Comparison of ENCODE assay signal across 8 cellular contexts in genomic region chr14:85531594-85532391, GRCh38. TPM values are rescaled to one million over a fixed set of nuclear protein-coding genes. Genes with fewer than 3 reads are reported as not detected.
DNase-seq lines count a peak whose midpoint lies in the region; ATAC-seq and TF ChIP-seq lines count a peak whose summit lies in the region.

No MANE protein-coding gene starts in this region.

- H3K36me3 ChIP-seq in left lung (no peaks in the 10 kb centered on the region), subcutaneous abdominal adipose tissue (ENCODE audit: control insufficient read depth in 5 of 5, insufficient read depth in 5 of 5, low read length in 5 of 5) (no peaks in the 10 kb centered on the region)

- no peaks in the 10 kb centered on the region for H3K27me3 Mint-ChIP-seq in Calu3 (ENCODE audit: unreplicated experiment)

- no peaks in the 10 kb centered on the region for H3K36me3 Mint-ChIP-seq in Calu3 (ENCODE audit: insufficient read depth, unreplicated experiment)

- H3K27ac ChIP-seq in dorsolateral prefrontal cortex, result peak overlapping the region in 58 of 59 donors; percentile 24 to 96 (median 86)
- peak overlapping the region; percentile 30 to 68 for H3K27ac ChIP-seq in left lung
- peak overlapping the region; percentile 62 for H3K27ac ChIP-seq in subcutaneous abdominal adipose tissue (ENCODE audit: low read depth, low read length)

- DNase-seq in EH (ENCODE audit: low read depth), result peak; percentile 79
- DNase-seq in NCI-H524 (lab: John Stamatoyannopoulos, UW), result peak; percentile 89
- DNase-seq in dorsolateral prefrontal cortex, result peak in 9 of 10 donors; percentile 9 to 81 (median 68)
- DNase-seq in left lung, result peak; percentile 72 to 80
- no peak for DNase-seq in NCI-H1436 treated with DMSO at 0.1 percent for 48 hours (lab: John Stamatoyannopoulos, UW)
- DNase-seq in NCI-H1092 (lab: John Stamatoyannopoulos, UW), result no peak
- no peak for DNase-seq in Calu3

- peak; percentile 40 for ATAC-seq in left lung

- TF ChIP-seq CTCF in dorsolateral prefrontal cortex (IDR thresholded peaks at IDR 0.05 in 54 of 56, conservative IDR thresholded peaks at IDR 0.05 in 2 of 56; ENCODE audit: low read depth in 1 of 56, partially characterized antibody in 56 of 56), result peak in 9 of 56 donors; percentile 7 to 26 (median 19)
- TF ChIP-seq CTCF in left lung (IDR thresholded peaks at IDR 0.05), result peak in 1 of 2 donors; percentile 13
- TF ChIP-seq CTCF in Calu3 (IDR thresholded peaks at IDR 0.05; ENCODE audit: unreplicated experiment), result no peak

- H3K27me3 ChIP-seq in dorsolateral prefrontal cortex (peaks cover 0 to 63% (median 19%) of the 10 kb centered on the region in 45 donors), left lung (peaks cover 66 to 95% of the 10 kb centered on the region in 2 donors), subcutaneous abdominal adipose tissue (ENCODE audit: control insufficient read depth in 5 of 5, insufficient read depth in 4 of 5, low read length in 5 of 5) (peaks cover 0 to 19% (median 5%) of the 10 kb centered on the region in 5 donors)

- no TSS peak for BruUV-seq in Calu3 (replicated peaks; lab: Mats Ljungman, UMichigan)

- CTCF ChIA-PET in Calu3 (lab: Charles Lee), result no interaction called here

- H3K4me1 Mint-ChIP-seq in Calu3 (ENCODE audit: low read depth, unreplicated experiment), result no peaks in the 10 kb centered on the region

- peaks cover 7 to 52% of the 10 kb centered on the region in 2 donors for H3K4me1 ChIP-seq in left lung
- peaks cover 10 to 75% (median 73%) of the 10 kb centered on the region in 5 donors for H3K4me1 ChIP-seq in subcutaneous abdominal adipose tissue (ENCODE audit: control insufficient read depth in 5 of 5, insufficient read depth in 5 of 5, low read length in 5 of 5)

- no peak overlapping the region for H3K27ac Mint-ChIP-seq in Calu3 (ENCODE audit: unreplicated experiment)

- H3K4me3 Mint-ChIP-seq in Calu3 (ENCODE audit: low read depth, unreplicated experiment), result no peak overlapping the region

- peaks cover 7% of the 10 kb centered on the region for H3K9me3 Mint-ChIP-seq in Calu3 (ENCODE audit: low read depth, unreplicated experiment)

- H3K9me3 ChIP-seq in left lung (no peaks in the 10 kb centered on the region), subcutaneous abdominal adipose tissue (ENCODE audit: control insufficient read depth in 5 of 5, low read length in 5 of 5) (no peaks in the 10 kb centered on the region)

- peak overlapping the region in 1 of 5 donors; percentile 64 for H3K9ac ChIP-seq in subcutaneous abdominal adipose tissue (ENCODE audit: low read length in 5 of 5)

- intact Hi-C loops in dorsolateral prefrontal cortex (cut with DNase I), result no loop called here
- intact Hi-C loops in left lung (cut with DNase I), result no loop called here
- intact Hi-C loops in Calu3 (cut with micrococcal nuclease; ENCODE audit: unreplicated experiment), result no loop called here

- H3K4me3 ChIP-seq in dorsolateral prefrontal cortex (peak overlapping the region; percentile 41 to 80 (median 69)), left lung (peak overlapping the region; percentile 35 to 41), subcutaneous abdominal adipose tissue (ENCODE audit: low read depth in 1 of 5, low read length in 5 of 5) (peak overlapping the region; percentile 70 to 86 (median 83))

RNA-seq across cellular contexts. Expression of gene FLRT2, which starts 1.8 kb away (rescaled TPM):
- 100 to 1,000 TPM in 98 of 120 experiments, 10 to 100 TPM in 22; 29.4 to 209 (median 120) TPM for total RNA-seq in dorsolateral prefrontal cortex
- 10 to 100 TPM; 19.1 to 24.3 TPM for total RNA-seq in left lung
- total RNA-seq in Calu3 (2022), result not detected in 2 replicates

Comparison
In these comparisons a context has a peak if more than half of its experiments do, and no peak if none do; other contexts are left out.
1. DNase-seq: peak in EH (single experiment), NCI-H524 (2 of 2), dorsolateral prefrontal cortex (9 of 10) and left lung (2 of 2); none in NCI-H1436 treated with DMSO at 0.1 percent for 48 hours (single experiment), NCI-H1092 (single experiment) and Calu3 (single experiment).
2. RNA of gene FLRT2, which starts 1.8 kb away (total RNA-seq): 29.4 to 209 TPM in dorsolateral prefrontal cortex and 19.1 to 24.3 TPM in left lung; not detected in Calu3; every median in the first group is over 10 times any median in the second.
3. Peak in every context shown above with its lines, with median percentiles within 50 percentile points of each other: H3K27ac ChIP-seq and H3K4me3 ChIP-seq.